Comparison of ENCODE assay signal across 22 cellular contexts in genomic region chr20:62638680-62639406, GRCh38. TPM values are rescaled to one million over a fixed set of nuclear protein-coding genes. Genes with fewer than 3 reads are reported as not detected.
A peak's percentile ranks its signal among the peaks of the same experiment; 100 is the strongest.
DNase-seq lines count a peak whose midpoint lies in the region; ATAC-seq and TF ChIP-seq lines count a peak whose summit lies in the region.
"Had no signal": no experiment of that assay in that cellular context is flagged by ENCODE, and none has a peak within 500 bp of the region (broad histone marks: within the 10 kb centered on the region; RNA-seq: fewer than 3 reads in every experiment).

No MANE protein-coding gene starts in this region.

- no peaks in the 10 kb centered on the region for H3K9me3 Mint-ChIP-seq in activated CD4-positive, alpha-beta T cell treated with anti-CD3 and anti-CD28 coated beads, Interleukin-2, amount 10 ng/mL, durations not matched to agents 7 days and 5 days
- H3K9me3 Mint-ChIP-seq in activated CD4-positive, alpha-beta T cell treated with anti-CD3 and anti-CD28 coated beads for 36 hours (ENCODE audit: low read depth) = no peaks in the 10 kb centered on the region
- peaks cover 26% of the 10 kb centered on the region for H3K9me3 Mint-ChIP-seq in glutamatergic neuron (ENCODE audit: unreplicated experiment)
- H3K9me3 Mint-ChIP-seq: CD4-positive, CD25-positive, alpha-beta regulatory T cell; GM23338; H9; HFFc6 had no signal

- POLR2A ChIA-PET in activated CD4-positive, alpha-beta T cell treated with anti-CD3 and anti-CD28 coated beads, Interleukin-2, amount 10 ng/mL, durations not matched to agents 7 days and 5 days (lab: Charles Lee) = no interaction called here
- POLR2A ChIA-PET in activated CD4-positive, alpha-beta T cell treated with anti-CD3 and anti-CD28 coated beads for 36 hours (lab: Charles Lee) = interaction anchor here (1.1 kb wide), 1 partner anchor 13 kb away, joined by 3 read pairs; no protein-coding TSS in a partner anchor

- no peak overlapping the region for H3K4me3 Mint-ChIP-seq in activated CD4-positive, alpha-beta T cell treated with anti-CD3 and anti-CD28 coated beads, Interleukin-2, amount 10 ng/mL, durations not matched to agents 7 days and 5 days
- no peak overlapping the region for H3K4me3 Mint-ChIP-seq in activated CD4-positive, alpha-beta T cell treated with anti-CD3 and anti-CD28 coated beads for 36 hours
- H3K4me3 Mint-ChIP-seq in T-helper 17 cell = peak overlapping the region; percentile 15
- peak overlapping the region; percentile 74 for H3K4me3 Mint-ChIP-seq in glutamatergic neuron (ENCODE audit: unreplicated experiment)
- H3K4me3 Mint-ChIP-seq: GM23338, H9, HFFc6 had no signal

- no peak for TF ChIP-seq CTCF in glutamatergic neuron (IDR thresholded peaks at IDR 0.05; ENCODE audit: partially characterized antibody, unreplicated experiment)

- H3K9me3 ChIP-seq in T-helper 17 cell (ENCODE audit: control insufficient read depth, low read length, poor library complexity, severe bottlenecking) = no peaks in the 10 kb centered on the region
- H3K9me3 ChIP-seq: BLaER1, SJCRH30 had no signal

- intact Hi-C loops in activated CD4-positive, alpha-beta T cell treated with anti-CD3 and anti-CD28 coated beads for 36 hours (cut with DNase I, micrococcal nuclease) = no loop called here

- CTCF ChIA-PET in activated CD4-positive, alpha-beta T cell treated with anti-CD3 and anti-CD28 coated beads, Interleukin-2, amount 10 ng/mL, durations not matched to agents 7 days and 5 days (lab: Charles Lee) = interaction anchor here (1.6 to 3.3 kb wide), 3 partner anchors 11 to 19 kb away, joined by 3 to 13 read pairs (median 9); no protein-coding TSS in a partner anchor
- CTCF ChIA-PET in activated CD4-positive, alpha-beta T cell treated with anti-CD3 and anti-CD28 coated beads for 36 hours (lab: Charles Lee) = interaction anchor here (0.6 to 2.3 kb wide), 7 partner anchors 9 to 170 kb away, joined by 3 to 10 read pairs (median 4); no protein-coding TSS in a partner anchor

- H3K27me3 Mint-ChIP-seq in activated CD4-positive, alpha-beta T cell treated with anti-CD3 and anti-CD28 coated beads, Interleukin-2, amount 10 ng/mL, durations not matched to agents 7 days and 5 days = peaks cover 28% of the 10 kb centered on the region
- peaks cover 14% of the 10 kb centered on the region for H3K27me3 Mint-ChIP-seq in activated CD4-positive, alpha-beta T cell treated with anti-CD3 and anti-CD28 coated beads for 36 hours
- peaks cover 14% of the 10 kb centered on the region for H3K27me3 Mint-ChIP-seq in T-helper 17 cell
- peaks cover 27% of the 10 kb centered on the region for H3K27me3 Mint-ChIP-seq in glutamatergic neuron (ENCODE audit: unreplicated experiment)

- no peak for DNase-seq in activated CD4-positive, alpha-beta T cell treated with anti-CD3 and anti-CD28 coated beads, Interleukin-2, amount 10 ng/mL, durations not matched to agents 7 days and 5 days
- DNase-seq in activated CD4-positive, alpha-beta T cell treated with anti-CD3 and anti-CD28 coated beads for 36 hours = no peak
- DNase-seq in T-helper 17 cell (no peak), glutamatergic neuron (peak; percentile 49), iPS-NIHi11 (ENCODE audit: low spot score) (no peak), HK-2 (ENCODE audit: unreplicated experiment) (no peak)
- DNase-seq: CD4-positive, CD25-positive, alpha-beta regulatory T cell; H9; HFFc6; Kasumi-1; NCI-H1092 treated with DMSO at 0.1 percent for 48 hours; NCI-H1436; NCI-H187; NCI-H2081 treated with DMSO at 0.1 percent for 48 hours; NCI-H2171; NCI-H226; NCI-H510A; SJCRH30 had no signal

- ATAC-seq in activated CD4-positive, alpha-beta T cell treated with anti-CD3 and anti-CD28 coated beads for 36 hours = no peak
- ATAC-seq in T-helper 17 cell = no peak
- ATAC-seq in GM18858 (IDR thresholded peaks at IDR 0.05; ENCODE audit: unreplicated experiment) = no peak
- ATAC-seq: GM23338, Right ventricle myocardium inferior had no signal

- H3K4me1 Mint-ChIP-seq in activated CD4-positive, alpha-beta T cell treated with anti-CD3 and anti-CD28 coated beads, Interleukin-2, amount 10 ng/mL, durations not matched to agents 7 days and 5 days = peaks cover 32% of the 10 kb centered on the region
- peaks cover 18% of the 10 kb centered on the region for H3K4me1 Mint-ChIP-seq in activated CD4-positive, alpha-beta T cell treated with anti-CD3 and anti-CD28 coated beads for 36 hours
- H3K4me1 Mint-ChIP-seq in T-helper 17 cell = peaks cover 7% of the 10 kb centered on the region
- peaks cover 38% of the 10 kb centered on the region for H3K4me1 Mint-ChIP-seq in glutamatergic neuron (ENCODE audit: low read depth, unreplicated experiment)

- peaks cover 1% of the 10 kb centered on the region for H3K36me3 Mint-ChIP-seq in activated CD4-positive, alpha-beta T cell treated with anti-CD3 and anti-CD28 coated beads, Interleukin-2, amount 10 ng/mL, durations not matched to agents 7 days and 5 days (ENCODE audit: low read depth)
- H3K36me3 Mint-ChIP-seq in activated CD4-positive, alpha-beta T cell treated with anti-CD3 and anti-CD28 coated beads for 36 hours (ENCODE audit: low read depth) = no peaks in the 10 kb centered on the region
- H3K36me3 Mint-ChIP-seq in T-helper 17 cell (ENCODE audit: low read depth) = no peaks in the 10 kb centered on the region
- H3K36me3 Mint-ChIP-seq in glutamatergic neuron (ENCODE audit: unreplicated experiment) = no peaks in the 10 kb centered on the region
- H3K36me3 Mint-ChIP-seq: CD4-positive, CD25-positive, alpha-beta regulatory T cell had no signal

- H3K27ac Mint-ChIP-seq in activated CD4-positive, alpha-beta T cell treated with anti-CD3 and anti-CD28 coated beads, Interleukin-2, amount 10 ng/mL, durations not matched to agents 7 days and 5 days = peak overlapping the region; percentile 19
- no peak overlapping the region for H3K27ac Mint-ChIP-seq in activated CD4-positive, alpha-beta T cell treated with anti-CD3 and anti-CD28 coated beads for 36 hours
- no peak overlapping the region for H3K27ac Mint-ChIP-seq in T-helper 17 cell
- H3K27ac Mint-ChIP-seq in glutamatergic neuron (ENCODE audit: unreplicated experiment) = peak overlapping the region; percentile 95
- H3K27ac Mint-ChIP-seq: CD4-positive, CD25-positive, alpha-beta regulatory T cell; GM23338; H9; HFFc6 had no signal

RNA-seq across cellular contexts. Expression of gene SLCO4A1, which starts 3.5 kb away (rescaled TPM):
- 10 to 100 TPM; 54.2 to 55.2 TPM for total RNA-seq in activated CD4-positive, alpha-beta T cell treated with anti-CD3 and anti-CD28 coated beads, Interleukin-2, amount 10 ng/mL, durations not matched to agents 7 days and 5 days
- 10 to 100 TPM; 40.5 to 43.4 TPM for total RNA-seq in activated CD4-positive, alpha-beta T cell treated with anti-CD3 and anti-CD28 coated beads for 36 hours
- total RNA-seq in T-helper 17 cell (1 to 10 TPM; 1.9 TPM), glutamatergic neuron (ENCODE audit: unreplicated experiment) (26.5 TPM)

Comparison
In these comparisons a context has a peak if more than half of its experiments do, and no peak if none do; other contexts are left out.
1. H3K27ac Mint-ChIP-seq: peak in activated CD4-positive, alpha-beta T cell treated with anti-CD3 and anti-CD28 coated beads, Interleukin-2, amount 10 ng/mL, durations not matched to agents 7 days and 5 days (single experiment) and glutamatergic neuron (single experiment); none in activated CD4-positive, alpha-beta T cell treated with anti-CD3 and anti-CD28 coated beads for 36 hours (single experiment) and T-helper 17 cell (single experiment).
2. H3K4me3 Mint-ChIP-seq: peak in T-helper 17 cell (single experiment) and glutamatergic neuron (single experiment); none in activated CD4-positive, alpha-beta T cell treated with anti-CD3 and anti-CD28 coated beads, Interleukin-2, amount 10 ng/mL, durations not matched to agents 7 days and 5 days (single experiment) and activated CD4-positive, alpha-beta T cell treated with anti-CD3 and anti-CD28 coated beads for 36 hours (single experiment).